Comparison of ENCODE assay signal across 10 cellular contexts in genomic region chr3:89114841-89115223, GRCh38. TPM values are rescaled to one million over a fixed set of nuclear protein-coding genes. Genes with fewer than 3 reads are reported as not detected.
A peak's percentile ranks its signal among the peaks of the same experiment; 100 is the strongest.
DNase-seq lines count a peak whose midpoint lies in the region; ATAC-seq and TF ChIP-seq lines count a peak whose summit lies in the region.
"Had no signal": no experiment of that assay in that cellular context is flagged by ENCODE, and none has a peak within 500 bp of the region (broad histone marks: within the 10 kb centered on the region; RNA-seq: fewer than 3 reads in every experiment).

No MANE protein-coding gene starts in this region.

- no TSS peak for BruUV-seq in Panc1 (replicated peaks; lab: Mats Ljungman, UMichigan)

- H3K36me3 ChIP-seq in ES-I3 (ENCODE audit: insufficient read depth, low read length) (no peaks in the 10 kb centered on the region), Panc1 (ENCODE audit: control insufficient read depth, insufficient read depth, low read length) (no peaks in the 10 kb centered on the region), gastroesophageal sphincter (no peaks in the 10 kb centered on the region)

- H3K4me1 ChIP-seq in ES-I3 (ENCODE audit: insufficient read depth, low read length) (no peaks in the 10 kb centered on the region), Panc1 (ENCODE audit: control insufficient read depth, insufficient read depth, low read length) (no peaks in the 10 kb centered on the region), gastroesophageal sphincter (peaks cover 0 to 13% (median 0%) of the 10 kb centered on the region in 3 donors)

- H3K27ac ChIP-seq in Panc1 (ENCODE audit: low read length): no peak overlapping the region
- H3K27ac ChIP-seq in gastroesophageal sphincter: peak overlapping the region in 3 of 4 donors; percentile 75 to 83 (median 75)

- no peak for ATAC-seq in Panc1
- ATAC-seq in gastroesophageal sphincter: no peak
- no peak for ATAC-seq in GM18861 (IDR thresholded peaks at IDR 0.05; ENCODE audit: unreplicated experiment)

- POLR2A ChIA-PET in Panc1 (lab: Charles Lee): no interaction called here

- in situ Hi-C loops in Panc1 (cut with HindIII; ENCODE audit: low pct_unique_long_range_greater_than_20kb, low sequenced_read_pairs): no loop called here
- in situ Hi-C loops in KBM-7 (cut with MboI; ENCODE audit: low pct_unique_long_range_greater_than_20kb, low sequenced_read_pairs): no loop called here

- WGBS in gastroesophageal sphincter (ENCODE audit: low coverage in 1 of 2), 2 donors: 31% methylated on average over 12 of the region's 13 CpGs; no CpG with 5 or more reads in 1 of the 2 donors

- CTCF ChIA-PET in Panc1 (lab: Charles Lee): no interaction called here

- 0 out of 2 replicates have a peak, but pooled peaks cover 4% of the 10 kb centered on the region for H3K27me3 ChIP-seq in Panc1 (ENCODE audit: control insufficient read depth, insufficient read depth, low read length)
- H3K27me3 ChIP-seq in gastroesophageal sphincter: peaks cover 12% of the 10 kb centered on the region

- TF ChIP-seq EP300 in gastroesophageal sphincter (IDR thresholded peaks at IDR 0.05): no peak

- no peak for TF ChIP-seq POLR2A in gastroesophageal sphincter (IDR thresholded peaks at IDR 0.05)

- DNase-seq in Panc1 (ENCODE audit: low read depth, low spot score): no peak
- DNase-seq in retinal pigment epithelial cell (ENCODE audit: low read depth): no peak
- no peak for DNase-seq in activated CD4-positive, alpha-beta T cell treated with anti-CD3 and anti-CD28 coated beads, Interleukin-2, amount 50 U/mL, for 48 hours
- DNase-seq in KBM-7: no peak
- DNase-seq in SIG-M5 (lab: John Stamatoyannopoulos, UW): no peak
- DNase-seq: Karpas-422 had no signal

- H3K4me3 ChIP-seq in Panc1 (ENCODE audit: low read depth in 2 of 2, low read length in 2 of 2) (peak overlapping the region; percentile 45 to 55), gastroesophageal sphincter (peak overlapping the region; percentile 32 to 54), retinal pigment epithelial cell (ENCODE audit: low read length) (peak overlapping the region; percentile 67)

- no peaks in the 10 kb centered on the region for H3K9me3 ChIP-seq in ES-I3 (ENCODE audit: control insufficient read depth, insufficient read depth, low read length)
- H3K9me3 ChIP-seq in Panc1 (ENCODE audit: control insufficient read depth, insufficient read depth, low read depth, low read length): no peaks in the 10 kb centered on the region
- H3K9me3 ChIP-seq in gastroesophageal sphincter: no peaks in the 10 kb centered on the region

- intact Hi-C loops in Panc1 (cut with micrococcal nuclease; ENCODE audit: unreplicated experiment): loop anchor here (5.0 kb wide), 1 partner anchor 913 kb away; no protein-coding TSS in a partner anchor

- peak; percentile 56 for TF ChIP-seq CTCF in Panc1 (IDR thresholded peaks at IDR 0.05)
- peak in 1 of 4 experiments; percentile 0 for TF ChIP-seq CTCF in gastroesophageal sphincter (IDR thresholded peaks at IDR 0.05)
- TF ChIP-seq CTCF in retinal pigment epithelial cell (conservative IDR thresholded peaks at IDR 0.05; ENCODE audit: low read depth, low read length): no peak

- H3K9ac ChIP-seq in ES-I3 (ENCODE audit: low read depth, low read length): peak overlapping the region; percentile 63; the same call in 1 of the 2 replicates

RNA-seq across cellular contexts. Expression of gene EPHA3, which starts 7.4 kb away (rescaled TPM):
- 0.05 TPM for total RNA-seq in Panc1 (2021; ENCODE audit: unreplicated experiment)
- 0.05 TPM for polyA plus RNA-seq in Panc1 (2012; ENCODE audit: insufficient read length)
- 10 to 100 TPM in 3 of 4 donors, 1 to 10 TPM in 1; 9.3 to 20.4 (median 15.9) TPM for total RNA-seq in gastroesophageal sphincter
- total RNA-seq: T-helper 17 cell had no signal
